1 cellular context compared by ENCODE assay signal in the genomic region with DNA sequence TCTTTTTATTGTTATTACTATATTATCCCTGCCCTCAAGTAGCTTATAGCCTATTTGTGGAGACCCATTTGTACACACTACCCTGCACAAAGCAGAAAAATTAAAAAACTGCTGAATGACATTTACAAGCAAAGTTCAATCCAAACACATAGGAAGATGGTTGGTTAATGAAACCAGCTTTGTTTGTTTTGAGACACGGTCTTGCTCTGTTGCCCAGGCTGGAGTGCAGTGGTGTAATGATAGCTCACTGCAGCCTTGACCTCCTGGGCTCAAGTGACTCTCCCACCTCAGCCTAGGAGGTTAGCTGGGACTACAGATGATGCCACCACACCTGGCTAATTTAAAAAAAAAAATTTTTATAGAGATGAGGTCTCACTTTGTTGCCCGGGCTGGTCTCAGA.
TF ChIP-seq lines count a peak whose summit lies in the region.

No MANE protein-coding gene starts in this region.

TF ChIP-seq in HepG2, 621 proteins besides CTCF, POLR2A, EP300 and RAD21 (continued from another document):
- TF ChIP-seq, protein P1, sequence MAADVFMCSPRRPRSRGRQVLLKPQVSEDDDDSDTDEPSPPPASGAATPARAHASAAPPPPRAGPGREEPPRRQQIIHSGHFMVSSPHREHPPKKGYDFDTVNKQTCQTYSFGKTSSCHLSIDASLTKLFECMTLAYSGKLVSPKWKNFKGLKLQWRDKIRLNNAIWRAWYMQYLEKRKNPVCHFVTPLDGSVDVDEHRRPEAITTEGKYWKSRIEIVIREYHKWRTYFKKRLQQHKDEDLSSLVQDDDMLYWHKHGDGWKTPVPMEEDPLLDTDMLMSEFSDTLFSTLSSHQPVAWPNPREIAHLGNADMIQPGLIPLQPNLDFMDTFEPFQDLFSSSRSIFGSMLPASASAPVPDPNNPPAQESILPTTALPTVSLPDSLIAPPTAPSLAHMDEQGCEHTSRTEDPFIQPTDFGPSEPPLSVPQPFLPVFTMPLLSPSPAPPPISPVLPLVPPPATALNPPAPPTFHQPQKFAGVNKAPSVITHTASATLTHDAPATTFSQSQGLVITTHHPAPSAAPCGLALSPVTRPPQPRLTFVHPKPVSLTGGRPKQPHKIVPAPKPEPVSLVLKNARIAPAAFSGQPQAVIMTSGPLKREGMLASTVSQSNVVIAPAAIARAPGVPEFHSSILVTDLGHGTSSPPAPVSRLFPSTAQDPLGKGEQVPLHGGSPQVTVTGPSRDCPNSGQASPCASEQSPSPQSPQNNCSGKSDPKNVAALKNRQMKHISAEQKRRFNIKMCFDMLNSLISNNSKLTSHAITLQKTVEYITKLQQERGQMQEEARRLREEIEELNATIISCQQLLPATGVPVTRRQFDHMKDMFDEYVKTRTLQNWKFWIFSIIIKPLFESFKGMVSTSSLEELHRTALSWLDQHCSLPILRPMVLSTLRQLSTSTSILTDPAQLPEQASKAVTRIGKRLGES (CRISPR knock-in tag; IDR thresholded peaks at IDR 0.05; ENCODE audit: borderline replicate concordance), result no peak
- 0 out of 2 replicates have a peak, but pooled peaks have one; percentile 28 for TF ChIP-seq GATAD2A (CRISPR knock-in tag; IDR thresholded peaks at IDR 0.05)
- no peak for TF ChIP-seq SCMH1 (CRISPR knock-in tag; IDR thresholded peaks at IDR 0.05; ENCODE audit: borderline replicate concordance)
- TF ChIP-seq, protein P2, sequence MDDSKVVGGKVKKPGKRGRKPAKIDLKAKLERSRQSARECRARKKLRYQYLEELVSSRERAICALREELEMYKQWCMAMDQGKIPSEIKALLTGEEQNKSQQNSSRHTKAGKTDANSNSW (CRISPR knock-in tag; IDR thresholded peaks at IDR 0.05; ENCODE audit: borderline replicate concordance), result no peak
- TF ChIP-seq ZNF816 (CRISPR knock-in tag; IDR thresholded peaks at IDR 0.05; ENCODE audit: borderline replicate concordance), result no peak
- TF ChIP-seq U2AF2 (IDR thresholded peaks at IDR 0.05; ENCODE audit: low read depth, low read length), result no peak
- TF ChIP-seq ZNF878 (CRISPR knock-in tag; IDR thresholded peaks at IDR 0.05), result no peak
- peak; percentile 45 for TF ChIP-seq NR2F6 (IDR thresholded peaks at IDR 0.05)
- TF ChIP-seq NR2F6 (CRISPR knock-in tag; IDR thresholded peaks at IDR 0.05), result peak; percentile 85
- peak; percentile 58 for TF ChIP-seq RARA (CRISPR knock-in tag; IDR thresholded peaks at IDR 0.05)
- no peak for TF ChIP-seq CAMTA2 (CRISPR knock-in tag; IDR thresholded peaks at IDR 0.05; ENCODE audit: borderline replicate concordance)
- peak; percentile 26; the same call in 1 of the 2 replicates for TF ChIP-seq FOXA3 (CRISPR knock-in tag; IDR thresholded peaks at IDR 0.05)
- TF ChIP-seq, protein P3, sequence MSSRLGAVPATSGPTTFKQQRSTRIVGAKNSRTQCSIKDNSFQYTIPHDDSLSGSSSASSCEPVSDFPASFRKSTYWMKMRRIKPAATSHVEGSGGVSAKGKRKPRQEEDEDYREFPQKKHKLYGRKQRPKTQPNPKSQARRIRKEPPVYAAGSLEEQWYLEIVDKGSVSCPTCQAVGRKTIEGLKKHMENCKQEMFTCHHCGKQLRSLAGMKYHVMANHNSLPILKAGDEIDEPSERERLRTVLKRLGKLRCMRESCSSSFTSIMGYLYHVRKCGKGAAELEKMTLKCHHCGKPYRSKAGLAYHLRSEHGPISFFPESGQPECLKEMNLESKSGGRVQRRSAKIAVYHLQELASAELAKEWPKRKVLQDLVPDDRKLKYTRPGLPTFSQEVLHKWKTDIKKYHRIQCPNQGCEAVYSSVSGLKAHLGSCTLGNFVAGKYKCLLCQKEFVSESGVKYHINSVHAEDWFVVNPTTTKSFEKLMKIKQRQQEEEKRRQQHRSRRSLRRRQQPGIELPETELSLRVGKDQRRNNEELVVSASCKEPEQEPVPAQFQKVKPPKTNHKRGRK (CRISPR knock-in tag; IDR thresholded peaks at IDR 0.05), result no peak
- TF ChIP-seq, protein P4, sequence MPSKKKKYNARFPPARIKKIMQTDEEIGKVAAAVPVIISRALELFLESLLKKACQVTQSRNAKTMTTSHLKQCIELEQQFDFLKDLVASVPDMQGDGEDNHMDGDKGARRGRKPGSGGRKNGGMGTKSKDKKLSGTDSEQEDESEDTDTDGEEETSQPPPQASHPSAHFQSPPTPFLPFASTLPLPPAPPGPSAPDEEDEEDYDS (CRISPR knock-in tag; IDR thresholded peaks at IDR 0.05), result no peak
